ENCODE assay signal across 1 cellular context in the genomic region with DNA sequence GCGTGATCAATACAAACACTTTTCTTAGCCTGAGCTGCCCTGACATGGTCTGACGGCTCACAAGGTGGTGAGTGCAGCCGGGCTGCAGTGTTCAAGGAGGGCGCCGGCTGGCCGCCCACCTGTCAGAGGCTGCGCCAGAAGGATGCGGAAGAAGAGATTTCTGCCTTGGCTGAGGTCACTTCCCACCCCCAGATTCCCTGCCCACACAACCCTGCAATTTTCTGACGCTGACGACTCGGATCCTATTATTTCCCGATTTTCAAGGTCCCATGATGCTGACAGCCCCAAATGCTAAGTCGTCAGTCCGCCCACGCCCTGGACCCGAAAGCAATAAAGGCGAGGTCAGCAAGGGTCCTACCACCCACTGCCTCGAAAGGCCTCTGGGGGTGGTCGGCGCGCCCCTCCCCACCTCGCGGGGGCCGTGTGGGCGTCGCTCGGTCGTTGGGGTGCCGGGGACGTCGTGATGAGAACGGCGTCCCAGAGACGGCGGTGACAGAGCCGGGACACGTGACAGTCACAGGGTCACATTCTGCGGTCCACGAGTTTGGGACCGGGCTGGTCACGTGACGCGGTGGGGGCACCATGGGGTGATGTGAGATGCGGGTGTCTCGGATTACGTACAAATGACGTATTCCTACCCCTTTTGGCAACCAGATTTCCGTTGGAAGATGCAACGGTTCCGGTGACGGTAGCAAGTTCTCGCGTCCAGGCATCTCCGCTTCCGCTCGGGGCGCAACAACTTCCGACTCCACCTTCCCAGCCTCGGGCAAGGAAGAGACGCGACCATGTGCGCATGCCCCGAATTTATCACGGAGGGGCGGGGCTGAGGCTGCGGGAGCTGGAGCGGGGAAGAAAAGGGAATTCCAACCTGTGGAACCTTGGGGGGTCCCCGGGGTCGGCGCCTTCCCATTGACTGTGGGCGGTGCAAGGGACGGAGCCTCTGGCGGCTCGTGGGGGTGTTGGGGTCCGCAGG.
TF ChIP-seq lines count a peak whose summit lies in the region.

STX4 (plus strand) TSS at position 823 of the 973 bp plus-strand sequence. CDS start 248 bp downstream, outside the sequence.

TF ChIP-seq in GM12878, 131 proteins besides CTCF, POLR2A, EP300 and RAD21 (continued from another document):
- TF ChIP-seq E2F8 (IDR thresholded peaks at IDR 0.05; ENCODE audit: low read depth, partially characterized antibody): peak; percentile 91
- TF ChIP-seq SIN3A (IDR thresholded peaks at IDR 0.05; ENCODE audit: low read depth, low read length): peak; percentile 85
- peak; percentile 96 for TF ChIP-seq ZNF207 (IDR thresholded peaks at IDR 0.05; ENCODE audit: borderline replicate concordance)
- TF ChIP-seq SMAD5 (IDR thresholded peaks at IDR 0.05; ENCODE audit: low read depth): no peak
- TF ChIP-seq, protein P1, sequence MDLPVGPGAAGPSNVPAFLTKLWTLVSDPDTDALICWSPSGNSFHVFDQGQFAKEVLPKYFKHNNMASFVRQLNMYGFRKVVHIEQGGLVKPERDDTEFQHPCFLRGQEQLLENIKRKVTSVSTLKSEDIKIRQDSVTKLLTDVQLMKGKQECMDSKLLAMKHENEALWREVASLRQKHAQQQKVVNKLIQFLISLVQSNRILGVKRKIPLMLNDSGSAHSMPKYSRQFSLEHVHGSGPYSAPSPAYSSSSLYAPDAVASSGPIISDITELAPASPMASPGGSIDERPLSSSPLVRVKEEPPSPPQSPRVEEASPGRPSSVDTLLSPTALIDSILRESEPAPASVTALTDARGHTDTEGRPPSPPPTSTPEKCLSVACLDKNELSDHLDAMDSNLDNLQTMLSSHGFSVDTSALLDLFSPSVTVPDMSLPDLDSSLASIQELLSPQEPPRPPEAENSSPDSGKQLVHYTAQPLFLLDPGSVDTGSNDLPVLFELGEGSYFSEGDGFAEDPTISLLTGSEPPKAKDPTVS (IDR thresholded peaks at IDR 0.05; ENCODE audit: low read depth, low read length): no peak
- peak; percentile 89 for TF ChIP-seq NR2F1 (conservative IDR thresholded peaks at IDR 0.05)
- TF ChIP-seq, protein P2, sequence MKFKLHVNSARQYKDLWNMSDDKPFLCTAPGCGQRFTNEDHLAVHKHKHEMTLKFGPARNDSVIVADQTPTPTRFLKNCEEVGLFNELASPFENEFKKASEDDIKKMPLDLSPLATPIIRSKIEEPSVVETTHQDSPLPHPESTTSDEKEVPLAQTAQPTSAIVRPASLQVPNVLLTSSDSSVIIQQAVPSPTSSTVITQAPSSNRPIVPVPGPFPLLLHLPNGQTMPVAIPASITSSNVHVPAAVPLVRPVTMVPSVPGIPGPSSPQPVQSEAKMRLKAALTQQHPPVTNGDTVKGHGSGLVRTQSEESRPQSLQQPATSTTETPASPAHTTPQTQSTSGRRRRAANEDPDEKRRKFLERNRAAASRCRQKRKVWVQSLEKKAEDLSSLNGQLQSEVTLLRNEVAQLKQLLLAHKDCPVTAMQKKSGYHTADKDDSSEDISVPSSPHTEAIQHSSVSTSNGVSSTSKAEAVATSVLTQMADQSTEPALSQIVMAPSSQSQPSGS (IDR thresholded peaks at IDR 0.05; ENCODE audit: low read length): peak; percentile 94; the same call in 1 of the 2 replicates
- TF ChIP-seq ZNF384 (IDR thresholded peaks at IDR 0.05; ENCODE audit: borderline replicate concordance, low read depth, low read length): no peak
- TF ChIP-seq SREBF2 (IDR thresholded peaks at IDR 0.05; ENCODE audit: low read length): peak; percentile 77
- peak; percentile 87 for TF ChIP-seq BACH1 (IDR thresholded peaks at IDR 0.05; ENCODE audit: borderline replicate concordance)
- TF ChIP-seq RFX5 (IDR thresholded peaks at IDR 0.05; ENCODE audit: low read depth, low read length): 0 out of 2 replicates have a peak, but pooled peaks have one; percentile 8
- TF ChIP-seq HDGF (IDR thresholded peaks at IDR 0.05): no peak; the same call in none of the 2 replicates
- TF ChIP-seq GABPA (IDR thresholded peaks at IDR 0.05; ENCODE audit: low read depth): peak; percentile 99
- TF ChIP-seq SRF (IDR thresholded peaks at IDR 0.05; ENCODE audit: low read depth in 2 of 2, low read length in 2 of 2): peak; percentile 97 to 99
- TF ChIP-seq FOXM1 (IDR thresholded peaks at IDR 0.05; ENCODE audit: low read depth, low read length): no peak
- 0 out of 2 replicates have a peak, but pooled peaks have one; percentile 56 for TF ChIP-seq CHD1 (IDR thresholded peaks at IDR 0.05; ENCODE audit: low read depth, low read length)
- TF ChIP-seq, protein P3, sequence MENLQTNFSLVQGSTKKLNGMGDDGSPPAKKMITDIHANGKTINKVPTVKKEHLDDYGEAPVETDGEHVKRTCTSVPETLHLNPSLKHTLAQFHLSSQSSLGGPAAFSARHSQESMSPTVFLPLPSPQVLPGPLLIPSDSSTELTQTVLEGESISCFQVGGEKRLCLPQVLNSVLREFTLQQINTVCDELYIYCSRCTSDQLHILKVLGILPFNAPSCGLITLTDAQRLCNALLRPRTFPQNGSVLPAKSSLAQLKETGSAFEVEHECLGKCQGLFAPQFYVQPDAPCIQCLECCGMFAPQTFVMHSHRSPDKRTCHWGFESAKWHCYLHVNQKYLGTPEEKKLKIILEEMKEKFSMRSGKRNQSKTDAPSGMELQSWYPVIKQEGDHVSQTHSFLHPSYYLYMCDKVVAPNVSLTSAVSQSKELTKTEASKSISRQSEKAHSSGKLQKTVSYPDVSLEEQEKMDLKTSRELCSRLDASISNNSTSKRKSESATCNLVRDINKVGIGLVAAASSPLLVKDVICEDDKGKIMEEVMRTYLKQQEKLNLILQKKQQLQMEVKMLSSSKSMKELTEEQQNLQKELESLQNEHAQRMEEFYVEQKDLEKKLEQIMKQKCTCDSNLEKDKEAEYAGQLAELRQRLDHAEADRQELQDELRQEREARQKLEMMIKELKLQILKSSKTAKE (IDR thresholded peaks at IDR 0.05; ENCODE audit: low read depth, poor library complexity, severe bottlenecking): no peak
- TF ChIP-seq, protein P4, sequence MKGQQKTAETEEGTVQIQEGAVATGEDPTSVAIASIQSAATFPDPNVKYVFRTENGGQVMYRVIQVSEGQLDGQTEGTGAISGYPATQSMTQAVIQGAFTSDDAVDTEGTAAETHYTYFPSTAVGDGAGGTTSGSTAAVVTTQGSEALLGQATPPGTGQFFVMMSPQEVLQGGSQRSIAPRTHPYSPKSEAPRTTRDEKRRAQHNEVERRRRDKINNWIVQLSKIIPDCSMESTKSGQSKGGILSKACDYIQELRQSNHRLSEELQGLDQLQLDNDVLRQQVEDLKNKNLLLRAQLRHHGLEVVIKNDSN (IDR thresholded peaks at IDR 0.05; ENCODE audit: borderline replicate concordance, extremely low read length, insufficient read depth, low read depth, low read length): peak; percentile 98
- TF ChIP-seq TBL1XR1 (IDR thresholded peaks at IDR 0.05; ENCODE audit: low read depth, low read length): no peak
- TF ChIP-seq BCL11A (IDR thresholded peaks at IDR 0.05; ENCODE audit: low read depth, low read length): no peak
- TF ChIP-seq SUPT20H (IDR thresholded peaks at IDR 0.05; ENCODE audit: borderline replicate concordance, control insufficient read depth, low read depth, low read length): no peak
- TF ChIP-seq IKZF1 (conservative IDR thresholded peaks at IDR 0.05): peak; percentile 86
- no peak for TF ChIP-seq ZNF24 (IDR thresholded peaks at IDR 0.05)
- TF ChIP-seq EED (IDR thresholded peaks at IDR 0.05; ENCODE audit: low read depth): peak; percentile 39; the same call in 1 of the 2 replicates
- peak; percentile 67 for TF ChIP-seq ZBTB11 (CRISPR knock-in tag; IDR thresholded peaks at IDR 0.05)
- TF ChIP-seq CBX3 (IDR thresholded peaks at IDR 0.05; ENCODE audit: borderline replicate concordance, low read depth): no peak
- peak; percentile 41 for TF ChIP-seq SMAD1 (IDR thresholded peaks at IDR 0.05; ENCODE audit: low read depth, partially characterized antibody)
- no peak for TF ChIP-seq YBX1 (IDR thresholded peaks at IDR 0.05)
- TF ChIP-seq RELA (IDR thresholded peaks at IDR 0.05; ENCODE audit: borderline replicate concordance, partially characterized antibody): peak; percentile 79
- TF ChIP-seq, protein P5, sequence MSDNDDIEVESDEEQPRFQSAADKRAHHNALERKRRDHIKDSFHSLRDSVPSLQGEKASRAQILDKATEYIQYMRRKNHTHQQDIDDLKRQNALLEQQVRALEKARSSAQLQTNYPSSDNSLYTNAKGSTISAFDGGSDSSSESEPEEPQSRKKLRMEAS (IDR thresholded peaks at IDR 0.05; ENCODE audit: low read depth, low read length): peak; percentile 95
- TF ChIP-seq GATAD2B (conservative IDR thresholded peaks at IDR 0.05; ENCODE audit: low read depth): peak; percentile 96
- peak; percentile 94 for TF ChIP-seq SMARCA5 (IDR thresholded peaks at IDR 0.05)
- peak in 1 of 2 experiments; percentile 82; a peak in 2 of 3 replicates for TF ChIP-seq EGR1 (IDR thresholded peaks at IDR 0.05; ENCODE audit: borderline replicate concordance in 1 of 2, low read depth in 2 of 2, low read length in 2 of 2)
- peak; percentile 94 for TF ChIP-seq LARP7 (IDR thresholded peaks at IDR 0.05)
- TF ChIP-seq RUNX3 (IDR thresholded peaks at IDR 0.05; ENCODE audit: low read length): peak; percentile 80
- peak; percentile 99 for TF ChIP-seq CREM (IDR thresholded peaks at IDR 0.05; ENCODE audit: low read depth)
- peak; percentile 68; the same call in 1 of the 2 replicates for TF ChIP-seq TCF3 (IDR thresholded peaks at IDR 0.05; ENCODE audit: borderline replicate concordance, insufficient read depth, low read depth, low read length)
- peak; percentile 54; the same call in 1 of the 2 replicates for TF ChIP-seq MYB (IDR thresholded peaks at IDR 0.05; ENCODE audit: borderline replicate concordance, low read depth, low read length)
- peak; percentile 75 for TF ChIP-seq RELB (IDR thresholded peaks at IDR 0.05; ENCODE audit: low read depth)
